In genomic region chr1:154183045-154183968, GRCh38 we compare ENCODE assay signal across 1 cellular context.
TF ChIP-seq lines count a peak whose summit lies in the region.

No MANE protein-coding gene starts in this region.

TF ChIP-seq in HepG2, 621 proteins besides CTCF, POLR2A, EP300 and RAD21 (continues in another document):
- TF ChIP-seq SP2 (CRISPR knock-in tag; IDR thresholded peaks at IDR 0.05): peak; percentile 87
- no peak for TF ChIP-seq CHD4 (IDR thresholded peaks at IDR 0.05; ENCODE audit: borderline replicate concordance, low read length)
- peak; percentile 51 for TF ChIP-seq RXRB (CRISPR knock-in tag; IDR thresholded peaks at IDR 0.05; ENCODE audit: borderline replicate concordance)
- TF ChIP-seq GABPA (IDR thresholded peaks at IDR 0.05; ENCODE audit: low read depth, low read length): peak; percentile 92
- peak; percentile 98 for TF ChIP-seq GABPA (CRISPR knock-in tag; IDR thresholded peaks at IDR 0.05; ENCODE audit: low read depth)
- no peak for TF ChIP-seq EHMT2 (IDR thresholded peaks at IDR 0.05; ENCODE audit: borderline replicate concordance, low read depth, low read length)
- TF ChIP-seq, protein P1, sequence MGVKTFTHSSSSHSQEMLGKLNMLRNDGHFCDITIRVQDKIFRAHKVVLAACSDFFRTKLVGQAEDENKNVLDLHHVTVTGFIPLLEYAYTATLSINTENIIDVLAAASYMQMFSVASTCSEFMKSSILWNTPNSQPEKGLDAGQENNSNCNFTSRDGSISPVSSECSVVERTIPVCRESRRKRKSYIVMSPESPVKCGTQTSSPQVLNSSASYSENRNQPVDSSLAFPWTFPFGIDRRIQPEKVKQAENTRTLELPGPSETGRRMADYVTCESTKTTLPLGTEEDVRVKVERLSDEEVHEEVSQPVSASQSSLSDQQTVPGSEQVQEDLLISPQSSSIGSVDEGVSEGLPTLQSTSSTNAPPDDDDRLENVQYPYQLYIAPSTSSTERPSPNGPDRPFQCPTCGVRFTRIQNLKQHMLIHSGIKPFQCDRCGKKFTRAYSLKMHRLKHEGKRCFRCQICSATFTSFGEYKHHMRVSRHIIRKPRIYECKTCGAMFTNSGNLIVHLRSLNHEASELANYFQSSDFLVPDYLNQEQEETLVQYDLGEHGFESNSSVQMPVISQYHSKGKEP (CRISPR knock-in tag; IDR thresholded peaks at IDR 0.05): 0 out of 2 replicates have a peak, but pooled peaks have one; percentile 54
- no peak for TF ChIP-seq ZNF543 (CRISPR knock-in tag; IDR thresholded peaks at IDR 0.05)
- peak; percentile 82; the same call in 1 of the 3 replicates for TF ChIP-seq MXI1 (IDR thresholded peaks at IDR 0.05; ENCODE audit: borderline replicate concordance, low read depth, low read length)
- peak; percentile 98 for TF ChIP-seq YEATS2 (CRISPR knock-in tag; IDR thresholded peaks at IDR 0.05; ENCODE audit: borderline replicate concordance)
- no peak for TF ChIP-seq ZNF251 (CRISPR knock-in tag; IDR thresholded peaks at IDR 0.05)
- peak; percentile 88 for TF ChIP-seq CBFB (CRISPR knock-in tag; IDR thresholded peaks at IDR 0.05)
- TF ChIP-seq ZNF292 (CRISPR knock-in tag; IDR thresholded peaks at IDR 0.05; ENCODE audit: borderline replicate concordance, low read depth): no peak
- TF ChIP-seq TSC22D2 (CRISPR knock-in tag; IDR thresholded peaks at IDR 0.05; ENCODE audit: borderline replicate concordance): no peak; the same call in 1 of the 2 replicates
- 0 out of 2 replicates have a peak, but pooled peaks have one; percentile 77 for TF ChIP-seq TOPORS (CRISPR knock-in tag; IDR thresholded peaks at IDR 0.05)
- TF ChIP-seq ZNF33B (CRISPR knock-in tag; IDR thresholded peaks at IDR 0.05): no peak
- no peak for TF ChIP-seq ZC3H4 (CRISPR knock-in tag; IDR thresholded peaks at IDR 0.05; ENCODE audit: borderline replicate concordance)
- TF ChIP-seq ZNF75D (CRISPR knock-in tag; IDR thresholded peaks at IDR 0.05; ENCODE audit: borderline replicate concordance): no peak
- TF ChIP-seq PHB2 (IDR thresholded peaks at IDR 0.05; ENCODE audit: partially characterized antibody): no peak
- peak; percentile 67 for TF ChIP-seq ZNF576 (CRISPR knock-in tag; IDR thresholded peaks at IDR 0.05)
- TF ChIP-seq KMT2B (CRISPR knock-in tag; IDR thresholded peaks at IDR 0.05): peak; percentile 90
- peak; percentile 55 for TF ChIP-seq SKIL (CRISPR knock-in tag; IDR thresholded peaks at IDR 0.05; ENCODE audit: borderline replicate concordance)
- TF ChIP-seq, protein P2, sequence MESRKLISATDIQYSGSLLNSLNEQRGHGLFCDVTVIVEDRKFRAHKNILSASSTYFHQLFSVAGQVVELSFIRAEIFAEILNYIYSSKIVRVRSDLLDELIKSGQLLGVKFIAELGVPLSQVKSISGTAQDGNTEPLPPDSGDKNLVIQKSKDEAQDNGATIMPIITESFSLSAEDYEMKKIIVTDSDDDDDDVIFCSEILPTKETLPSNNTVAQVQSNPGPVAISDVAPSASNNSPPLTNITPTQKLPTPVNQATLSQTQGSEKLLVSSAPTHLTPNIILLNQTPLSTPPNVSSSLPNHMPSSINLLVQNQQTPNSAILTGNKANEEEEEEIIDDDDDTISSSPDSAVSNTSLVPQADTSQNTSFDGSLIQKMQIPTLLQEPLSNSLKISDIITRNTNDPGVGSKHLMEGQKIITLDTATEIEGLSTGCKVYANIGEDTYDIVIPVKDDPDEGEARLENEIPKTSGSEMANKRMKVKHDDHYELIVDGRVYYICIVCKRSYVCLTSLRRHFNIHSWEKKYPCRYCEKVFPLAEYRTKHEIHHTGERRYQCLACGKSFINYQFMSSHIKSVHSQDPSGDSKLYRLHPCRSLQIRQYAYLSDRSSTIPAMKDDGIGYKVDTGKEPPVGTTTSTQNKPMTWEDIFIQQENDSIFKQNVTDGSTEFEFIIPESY (CRISPR knock-in tag; IDR thresholded peaks at IDR 0.05): no peak
- TF ChIP-seq ZBTB7B (CRISPR knock-in tag; IDR thresholded peaks at IDR 0.05): peak; percentile 79; the same call in 1 of the 2 replicates
- TF ChIP-seq TFE3 (CRISPR knock-in tag; IDR thresholded peaks at IDR 0.05): no peak; the same call in 1 of the 2 replicates
- TF ChIP-seq THAP11 (CRISPR knock-in tag; IDR thresholded peaks at IDR 0.05): peak; percentile 92
- TF ChIP-seq ZNF639 (CRISPR knock-in tag; conservative IDR thresholded peaks at IDR 0.05): peak; percentile 81
- TF ChIP-seq, protein P3, sequence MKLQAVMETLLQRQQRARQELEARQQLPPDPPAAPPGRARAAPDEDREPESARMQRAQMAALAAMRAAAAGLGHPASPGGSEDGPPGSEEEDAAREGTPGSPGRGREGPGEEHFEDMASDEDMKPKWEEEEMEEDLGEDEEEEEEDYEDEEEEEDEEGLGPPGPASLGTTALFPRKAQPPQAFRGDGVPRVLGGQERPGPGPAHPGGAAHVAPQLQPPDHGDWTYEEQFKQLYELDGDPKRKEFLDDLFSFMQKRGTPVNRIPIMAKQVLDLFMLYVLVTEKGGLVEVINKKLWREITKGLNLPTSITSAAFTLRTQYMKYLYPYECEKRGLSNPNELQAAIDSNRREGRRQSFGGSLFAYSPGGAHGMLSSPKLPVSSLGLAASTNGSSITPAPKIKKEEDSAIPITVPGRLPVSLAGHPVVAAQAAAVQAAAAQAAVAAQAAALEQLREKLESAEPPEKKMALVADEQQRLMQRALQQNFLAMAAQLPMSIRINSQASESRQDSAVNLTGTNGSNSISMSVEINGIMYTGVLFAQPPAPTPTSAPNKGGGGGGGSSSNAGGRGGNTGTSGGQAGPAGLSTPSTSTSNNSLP (IDR thresholded peaks at IDR 0.05; ENCODE audit: low read depth, low read length): no peak
- TF ChIP-seq ZNF317 (CRISPR knock-in tag; IDR thresholded peaks at IDR 0.05): peak; percentile 61; the same call in 1 of the 2 replicates
- TF ChIP-seq ZNF382 (CRISPR knock-in tag; IDR thresholded peaks at IDR 0.05; ENCODE audit: borderline replicate concordance): no peak
- peak; percentile 71; the same call in 1 of the 2 replicates for TF ChIP-seq ZNF792 (CRISPR knock-in tag; IDR thresholded peaks at IDR 0.05)
- peak; percentile 85; the same call in 1 of the 2 replicates for TF ChIP-seq KDM3A (CRISPR knock-in tag; IDR thresholded peaks at IDR 0.05; ENCODE audit: low read depth)
- no peak for TF ChIP-seq NFAT5 (CRISPR knock-in tag; IDR thresholded peaks at IDR 0.05)
- peak; percentile 97 for TF ChIP-seq SALL2 (CRISPR knock-in tag; IDR thresholded peaks at IDR 0.05)
- TF ChIP-seq PPARG (CRISPR knock-in tag; conservative IDR thresholded peaks at IDR 0.05): peak; percentile 55; the same call in 1 of the 2 replicates
- no peak for TF ChIP-seq SMC3 (IDR thresholded peaks at IDR 0.05; ENCODE audit: low read length)
- no peak for TF ChIP-seq GTF2F1 (IDR thresholded peaks at IDR 0.05; ENCODE audit: low read length)
- peak; percentile 96 for TF ChIP-seq ZFP36L1 (CRISPR knock-in tag; IDR thresholded peaks at IDR 0.05)
- peak; percentile 58; the same call in 1 of the 2 replicates for TF ChIP-seq SMAD1 (CRISPR knock-in tag; IDR thresholded peaks at IDR 0.05; ENCODE audit: borderline replicate concordance, low read depth)
- no peak for TF ChIP-seq ZSCAN20 (CRISPR knock-in tag; IDR thresholded peaks at IDR 0.05; ENCODE audit: borderline replicate concordance)
- no peak for TF ChIP-seq JUN (CRISPR knock-in tag; IDR thresholded peaks at IDR 0.05)
- 0 out of 2 replicates have a peak, but pooled peaks have one; percentile 9 for TF ChIP-seq KDM6A (CRISPR knock-in tag; IDR thresholded peaks at IDR 0.05; ENCODE audit: low read depth)
- peak; percentile 96 for TF ChIP-seq CREM (IDR thresholded peaks at IDR 0.05)
- TF ChIP-seq CREM (CRISPR knock-in tag; IDR thresholded peaks at IDR 0.05): peak; percentile 68
- no peak for TF ChIP-seq ZNF720 (CRISPR knock-in tag; IDR thresholded peaks at IDR 0.05)
- TF ChIP-seq ZNF33A (CRISPR knock-in tag; IDR thresholded peaks at IDR 0.05; ENCODE audit: borderline replicate concordance): no peak
- no peak for TF ChIP-seq PTBP1 (IDR thresholded peaks at IDR 0.05; ENCODE audit: low read depth, low read length, poor library complexity, severe bottlenecking)
- TF ChIP-seq ZNF672 (CRISPR knock-in tag; IDR thresholded peaks at IDR 0.05): 0 out of 2 replicates have a peak, but pooled peaks have one; percentile 54
- peak; percentile 87 for TF ChIP-seq YEATS4 (CRISPR knock-in tag; IDR thresholded peaks at IDR 0.05; ENCODE audit: borderline replicate concordance)
- peak; percentile 61; the same call in 1 of the 2 replicates for TF ChIP-seq KLF6 (CRISPR knock-in tag; IDR thresholded peaks at IDR 0.05)
- TF ChIP-seq ATF7-NPFF (CRISPR knock-in tag; IDR thresholded peaks at IDR 0.05; ENCODE audit: low read depth): peak; percentile 90
- no peak; the same call in 1 of the 2 replicates for TF ChIP-seq ZNF629 (CRISPR knock-in tag; conservative IDR thresholded peaks at IDR 0.05)
- TF ChIP-seq RARA (CRISPR knock-in tag; IDR thresholded peaks at IDR 0.05): peak; percentile 47
- TF ChIP-seq ZNF572 (CRISPR knock-in tag; IDR thresholded peaks at IDR 0.05): no peak
- peak; percentile 99 for TF ChIP-seq ZNF784 (CRISPR knock-in tag; IDR thresholded peaks at IDR 0.05; ENCODE audit: borderline replicate concordance)
